Comparison of ENCODE assay signal across 10 cellular contexts in the genomic region with DNA sequence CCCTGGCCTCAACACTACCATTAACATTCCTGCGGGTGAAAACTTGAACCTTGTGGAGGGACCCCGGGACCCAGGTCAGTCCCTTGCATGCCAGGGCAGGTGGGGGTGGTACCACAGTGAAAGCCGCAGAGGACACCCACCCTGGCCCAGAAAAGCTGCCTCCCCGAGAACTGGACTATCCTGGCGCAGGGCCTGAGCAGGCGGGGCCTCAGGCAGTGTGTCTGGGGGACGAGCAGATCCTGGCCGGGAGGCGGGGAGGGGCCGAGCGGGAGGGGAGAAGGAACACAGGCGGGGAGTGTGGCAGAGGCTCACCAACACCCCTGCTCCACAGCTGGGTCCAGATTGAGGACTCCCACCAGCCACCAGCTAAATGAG. TPM values are rescaled to one million over a fixed set of nuclear protein-coding genes. Genes with fewer than 3 reads are reported as not detected.
A peak's percentile ranks its signal among the peaks of the same experiment; 100 is the strongest.
DNase-seq lines count a peak whose midpoint lies in the region; ATAC-seq and TF ChIP-seq lines count a peak whose summit lies in the region.
"Had no signal": no experiment of that assay in that cellular context is flagged by ENCODE, and none has a peak within 500 bp of the region (broad histone marks: within the 10 kb centered on the region; RNA-seq: fewer than 3 reads in every experiment).

No MANE protein-coding gene starts in this region.

- H3K4me1 ChIP-seq in CD8-positive, alpha-beta T cell (ENCODE audit: insufficient read depth, low read length), result no peaks in the 10 kb centered on the region

- ATAC-seq in WTC11 (peak; percentile 50), sciatic nerve (peak; percentile 74), GM21529 (IDR thresholded peaks at IDR 0.05; ENCODE audit: unreplicated experiment) (no peak)
- no peak for ATAC-seq in CD8-positive, alpha-beta T cell

- H3K4me3 ChIP-seq in CD8-positive, alpha-beta T cell (ENCODE audit: low read depth, low read length), result no peak overlapping the region

- intact Hi-C loops in sciatic nerve (cut with DNase I), result no loop called here
- intact Hi-C loops in CD8-positive, alpha-beta T cell (cut with DNase I, micrococcal nuclease), result no loop called here

- H3K27ac Mint-ChIP-seq in WTC11 (no peak overlapping the region), progenitor cell of endocrine pancreas (no peak overlapping the region)
- H3K27ac Mint-ChIP-seq in CD8-positive, alpha-beta T cell, result no peak overlapping the region
- H3K27ac Mint-ChIP-seq: activated naive CD8-positive, alpha-beta T cell treated with anti-CD3 and anti-CD28 coated beads, Interleukin-2, amount 10 ng/mL, durations not matched to agents 7 days and 5 days had no signal

- H3K4me3 Mint-ChIP-seq in WTC11 (peak overlapping the region; percentile 53), progenitor cell of endocrine pancreas (ENCODE audit: low read depth) (no peak overlapping the region)
- no peak overlapping the region for H3K4me3 Mint-ChIP-seq in CD8-positive, alpha-beta T cell
- H3K4me3 Mint-ChIP-seq: activated naive CD8-positive, alpha-beta T cell treated with anti-CD3 and anti-CD28 coated beads, Interleukin-2, amount 10 ng/mL, durations not matched to agents 7 days and 5 days had no signal

- no peaks in the 10 kb centered on the region for H3K36me3 ChIP-seq in CD8-positive, alpha-beta T cell (ENCODE audit: insufficient read depth, low read length)

- H3K27me3 Mint-ChIP-seq in WTC11 (ENCODE audit: low read depth), result peaks cover 2% of the 10 kb centered on the region; the same call in 1 of the 2 replicates
- peaks cover 8% of the 10 kb centered on the region for H3K27me3 Mint-ChIP-seq in progenitor cell of endocrine pancreas
- H3K27me3 Mint-ChIP-seq in CD8-positive, alpha-beta T cell (ENCODE audit: low read depth), result peaks cover 13% of the 10 kb centered on the region

- no peaks in the 10 kb centered on the region for H3K9me3 ChIP-seq in CD8-positive, alpha-beta T cell (ENCODE audit: low read length)

- POLR2A ChIA-PET in WTC11 (lab: Charles Lee), result no interaction called here
- POLR2A ChIA-PET in CD8-positive, alpha-beta T cell (lab: Charles Lee), result no interaction called here

- TF ChIP-seq CTCF in WTC11 (IDR thresholded peaks at IDR 0.05) (no peak), progenitor cell of endocrine pancreas (IDR thresholded peaks at IDR 0.05; ENCODE audit: unreplicated experiment) (no peak)
- no peak for TF ChIP-seq CTCF in CD8-positive, alpha-beta T cell (IDR thresholded peaks at IDR 0.05)

- H3K4me1 Mint-ChIP-seq in WTC11 (peaks cover 6% of the 10 kb centered on the region), progenitor cell of endocrine pancreas (ENCODE audit: low read depth) (peaks cover 5% of the 10 kb centered on the region)
- no peaks in the 10 kb centered on the region for H3K4me1 Mint-ChIP-seq in CD8-positive, alpha-beta T cell (ENCODE audit: low read depth)
- H3K4me1 Mint-ChIP-seq: activated naive CD8-positive, alpha-beta T cell treated with anti-CD3 and anti-CD28 coated beads, Interleukin-2, amount 10 ng/mL, durations not matched to agents 7 days and 5 days had no signal

- no peak overlapping the region for H3K27ac ChIP-seq in CD8-positive, alpha-beta T cell (ENCODE audit: low read depth, low read length)

- H3K9me3 Mint-ChIP-seq in WTC11, result no peaks in the 10 kb centered on the region
- no peaks in the 10 kb centered on the region for H3K9me3 Mint-ChIP-seq in progenitor cell of endocrine pancreas (ENCODE audit: low read depth)
- H3K9me3 Mint-ChIP-seq in CD8-positive, alpha-beta T cell, result no peaks in the 10 kb centered on the region
- H3K9me3 Mint-ChIP-seq: activated naive CD8-positive, alpha-beta T cell treated with anti-CD3 and anti-CD28 coated beads, Interleukin-2, amount 10 ng/mL, durations not matched to agents 7 days and 5 days had no signal

- DNase-seq in ELR (ENCODE audit: low read depth), result peak; percentile 74
- peak; percentile 45 for DNase-seq in WTC11 (ENCODE audit: low spot score)
- peak; percentile 64 for DNase-seq in hepatic stellate cell (ENCODE audit: low spot score)
- peak; percentile 88 for DNase-seq in sciatic nerve (ENCODE audit: low spot score)
- DNase-seq in activated CD4-positive, CD25-positive, alpha-beta regulatory T cell treated with anti-CD3 and anti-CD28 coated beads, Interleukin-2, amount 50 U/mL, for 72 hours, result no peak
- no peak for DNase-seq in progenitor cell of endocrine pancreas (ENCODE audit: low spot score, unreplicated experiment)
- no peak for DNase-seq in CD8-positive, alpha-beta T cell
- DNase-seq: NCI-H2107 had no signal

- no peaks in the 10 kb centered on the region for H3K27me3 ChIP-seq in CD8-positive, alpha-beta T cell (ENCODE audit: insufficient read depth, low read length)

- H3K36me3 Mint-ChIP-seq in WTC11, result no peaks in the 10 kb centered on the region
- no peaks in the 10 kb centered on the region for H3K36me3 Mint-ChIP-seq in progenitor cell of endocrine pancreas (ENCODE audit: insufficient read depth)
- no peaks in the 10 kb centered on the region for H3K36me3 Mint-ChIP-seq in CD8-positive, alpha-beta T cell
- H3K36me3 Mint-ChIP-seq: activated naive CD8-positive, alpha-beta T cell treated with anti-CD3 and anti-CD28 coated beads, Interleukin-2, amount 10 ng/mL, durations not matched to agents 7 days and 5 days had no signal

- CTCF ChIA-PET in WTC11 (lab: Charles Lee), result interaction anchor here (1.0 to 4.3 kb wide), 10 partner anchors 7 to 201 kb away, joined by 3 to 39 read pairs (median 6); a partner anchor contains a TSS
- CTCF ChIA-PET in CD8-positive, alpha-beta T cell (lab: Charles Lee), result interaction anchor here (0.5 to 1.5 kb wide), 2 partner anchors 8 to 77 kb away, joined by 3 read pairs; no protein-coding TSS in a partner anchor

TF ChIP-seq in WTC11, 78 proteins besides CTCF, POLR2A, EP300 and RAD21:
- no peak for TF ChIP-seq ZNF423 (CRISPR knock-in tag; IDR thresholded peaks at IDR 0.05)
- TF ChIP-seq, protein P1, sequence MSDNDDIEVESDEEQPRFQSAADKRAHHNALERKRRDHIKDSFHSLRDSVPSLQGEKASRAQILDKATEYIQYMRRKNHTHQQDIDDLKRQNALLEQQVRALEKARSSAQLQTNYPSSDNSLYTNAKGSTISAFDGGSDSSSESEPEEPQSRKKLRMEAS (CRISPR knock-in tag; IDR thresholded peaks at IDR 0.05), result no peak
- TF ChIP-seq CREB1 (CRISPR knock-in tag; IDR thresholded peaks at IDR 0.05), result no peak
- no peak for TF ChIP-seq SOX15 (CRISPR knock-in tag; IDR thresholded peaks at IDR 0.05)
- TF ChIP-seq HMGA2 (CRISPR knock-in tag; IDR thresholded peaks at IDR 0.05), result no peak
- TF ChIP-seq ELF4 (CRISPR knock-in tag; IDR thresholded peaks at IDR 0.05; ENCODE audit: low read depth), result no peak
- TF ChIP-seq, protein P2, sequence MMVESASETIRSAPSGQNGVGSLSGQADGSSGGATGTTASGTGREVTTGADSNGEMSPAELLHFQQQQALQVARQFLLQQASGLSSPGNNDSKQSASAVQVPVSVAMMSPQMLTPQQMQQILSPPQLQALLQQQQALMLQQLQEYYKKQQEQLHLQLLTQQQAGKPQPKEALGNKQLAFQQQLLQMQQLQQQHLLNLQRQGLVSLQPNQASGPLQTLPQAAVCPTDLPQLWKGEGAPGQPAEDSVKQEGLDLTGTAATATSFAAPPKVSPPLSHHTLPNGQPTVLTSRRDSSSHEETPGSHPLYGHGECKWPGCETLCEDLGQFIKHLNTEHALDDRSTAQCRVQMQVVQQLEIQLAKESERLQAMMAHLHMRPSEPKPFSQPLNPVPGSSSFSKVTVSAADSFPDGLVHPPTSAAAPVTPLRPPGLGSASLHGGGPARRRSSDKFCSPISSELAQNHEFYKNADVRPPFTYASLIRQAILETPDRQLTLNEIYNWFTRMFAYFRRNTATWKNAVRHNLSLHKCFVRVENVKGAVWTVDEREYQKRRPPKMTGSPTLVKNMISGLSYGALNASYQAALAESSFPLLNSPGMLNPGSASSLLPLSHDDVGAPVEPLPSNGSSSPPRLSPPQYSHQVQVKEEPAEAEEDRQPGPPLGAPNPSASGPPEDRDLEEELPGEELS (CRISPR knock-in tag; IDR thresholded peaks at IDR 0.05), result no peak
- TF ChIP-seq, protein P3, sequence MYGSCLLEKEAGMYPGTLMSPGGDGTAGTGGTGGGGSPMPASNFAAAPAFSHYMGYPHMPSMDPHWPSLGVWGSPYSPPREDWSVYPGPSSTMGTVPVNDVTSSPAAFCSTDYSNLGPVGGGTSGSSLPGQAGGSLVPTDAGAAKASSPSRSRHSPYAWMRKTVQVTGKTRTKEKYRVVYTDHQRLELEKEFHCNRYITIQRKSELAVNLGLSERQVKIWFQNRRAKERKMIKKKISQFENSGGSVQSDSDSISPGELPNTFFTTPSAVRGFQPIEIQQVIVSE (CRISPR knock-in tag; IDR thresholded peaks at IDR 0.05; ENCODE audit: borderline replicate concordance), result no peak

RNA-seq across cellular contexts. Expression of a gene that starts 10.0 kb away (rescaled TPM):
- total RNA-seq in WTC11 (2021) (3.3 to 3.5 TPM (median 3.4 TPM) in 3 replicates), sciatic nerve (77.7 TPM), progenitor cell of endocrine pancreas (1.1 and 1.2 TPM in 2 replicates)
- total RNA-seq in CD8-positive, alpha-beta T cell, result under 1 TPM; 0.06 to 0.14 TPM

RNA-seq across cellular contexts. Expression of a gene that starts 17.4 kb away (rescaled TPM):
- total RNA-seq in WTC11 (2021) (2.6 to 3.8 TPM (median 2.8 TPM) in 3 replicates), sciatic nerve (6.1 TPM), progenitor cell of endocrine pancreas (20.1 and 20.8 TPM in 2 replicates)
- 1 to 10 TPM in 1 of 2 experiments, under 1 TPM in 1; 0.84 to 1.0 TPM for total RNA-seq in CD8-positive, alpha-beta T cell

RNA-seq across cellular contexts. Expression of a gene that starts 43.5 kb away (rescaled TPM):
- total RNA-seq in WTC11 (2021), result 0.07 to 0.21 TPM (median 0.11 TPM) in 3 replicates
- total RNA-seq in sciatic nerve, result 7.0 TPM
- total RNA-seq in progenitor cell of endocrine pancreas, result 0.05 TPM in 1 of 2 replicates, not detected in the other
- total RNA-seq in CD8-positive, alpha-beta T cell, result under 1 TPM; 0.31 to 0.43 TPM

RNA-seq across cellular contexts. Expression of a gene that starts 52.7 kb away (rescaled TPM):
- 55.9 to 63.3 TPM (median 58.3 TPM) in 3 replicates for total RNA-seq in WTC11 (2021)
- total RNA-seq in sciatic nerve, result 5.5 TPM
- 21.5 and 22.9 TPM in 2 replicates for total RNA-seq in progenitor cell of endocrine pancreas
- 10 to 100 TPM; 20.2 to 22.9 TPM for total RNA-seq in CD8-positive, alpha-beta T cell

Comparison
In these comparisons a context has a peak if more than half of its experiments do, and no peak if none do; other contexts are left out.
1. DNase-seq: peak in ELR (single experiment), WTC11 (single experiment), hepatic stellate cell (single experiment) and sciatic nerve (single experiment); none in activated CD4-positive, CD25-positive, alpha-beta regulatory T cell treated with anti-CD3 and anti-CD28 coated beads, Interleukin-2, amount 50 U/mL, for 72 hours (single experiment), progenitor cell of endocrine pancreas (single experiment) and CD8-positive, alpha-beta T cell (0 of 7).
2. ATAC-seq: peak in WTC11 (single experiment) and sciatic nerve (single experiment); none in GM21529 (single experiment) and CD8-positive, alpha-beta T cell (single experiment).
3. RNA of a gene that starts 10.0 kb away (total RNA-seq): 77.7 TPM in sciatic nerve (single experiment); 3.3 to 3.5 TPM in WTC11, 1.1 to 1.2 TPM in progenitor cell of endocrine pancreas and 0.06 to 0.14 TPM in CD8-positive, alpha-beta T cell; every median in the first group is over 10 times any median in the second.